In the genomic region with DNA sequence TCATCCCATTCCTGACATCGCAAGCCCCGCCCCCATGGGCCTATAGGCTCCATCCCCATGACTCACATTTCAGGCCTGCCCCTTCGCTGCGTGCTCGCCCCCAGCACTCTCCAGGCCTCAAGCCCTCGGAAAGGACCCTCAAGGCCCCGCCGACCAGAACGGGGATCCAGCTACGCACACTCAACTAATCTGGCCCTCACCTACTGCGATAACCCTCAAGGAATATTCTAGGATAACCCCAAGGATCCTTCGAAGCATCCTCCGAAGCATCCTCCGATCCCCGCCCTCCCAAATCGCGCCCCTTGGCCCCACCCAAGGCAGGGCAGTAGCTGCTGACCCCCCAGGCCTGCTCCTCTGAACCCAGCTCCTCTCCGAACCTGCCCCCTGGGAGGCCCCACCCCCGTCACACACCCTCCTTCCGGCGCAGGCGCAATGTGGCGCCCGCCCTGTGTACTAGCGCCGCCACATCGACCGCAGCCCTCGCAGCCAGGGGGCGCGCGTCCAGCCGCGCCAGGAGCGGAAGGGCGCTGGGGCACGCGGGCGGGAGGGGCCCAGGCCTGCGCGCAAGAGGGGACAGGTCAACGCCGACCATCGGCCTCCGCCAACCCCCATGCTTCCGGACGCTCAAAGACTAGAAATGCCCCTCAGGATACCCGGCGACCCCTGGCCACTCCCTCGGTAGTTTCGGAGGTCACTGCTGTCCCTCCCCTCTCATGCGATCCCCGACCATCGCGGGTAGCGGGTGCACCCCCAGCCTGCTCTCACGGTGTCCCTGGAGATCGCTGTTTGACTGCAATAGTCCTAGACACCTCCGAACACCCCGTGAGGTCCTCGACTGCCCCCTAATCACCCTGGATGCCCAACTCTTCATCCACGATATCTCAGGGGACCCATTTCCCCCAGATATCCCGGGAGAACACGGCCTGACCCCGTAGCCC, we compare ENCODE assay signal across 6 cellular contexts. TPM values are rescaled to one million over a fixed set of nuclear protein-coding genes. Genes with fewer than 3 reads are reported as not detected.
DNase-seq lines count a peak whose midpoint lies in the region; ATAC-seq and TF ChIP-seq lines count a peak whose summit lies in the region.

No MANE protein-coding gene starts in this region.

- peaks cover 6% of the 10 kb centered on the region for H3K79me1 ChIP-seq in trophoblast cell (ENCODE audit: low read length)

- no peaks in the 10 kb centered on the region for H3K9me3 ChIP-seq in trophoblast cell (ENCODE audit: insufficient read depth, low read depth, low read length)

- no peak overlapping the region for H2BK12ac ChIP-seq in trophoblast cell (ENCODE audit: low read length)

- H4K8ac ChIP-seq in trophoblast cell (ENCODE audit: low read depth, low read length) = peak overlapping the region; percentile 86

- H3K4me3 ChIP-seq in NB4 (ENCODE audit: low read depth, low read length) = peak overlapping the region; percentile 42
- H3K4me3 ChIP-seq in trophoblast cell (ENCODE audit: low read depth, low read length) = peak overlapping the region; percentile 59

- no peaks in the 10 kb centered on the region for H3K27me3 ChIP-seq in trophoblast cell (ENCODE audit: insufficient read depth, low read length)

- H3K4ac ChIP-seq in trophoblast cell (ENCODE audit: low read depth, low read length) = peak overlapping the region; percentile 75

- peak; percentile 36 for TF ChIP-seq CTCF in NB4 (IDR thresholded peaks at IDR 0.05; ENCODE audit: low read depth, low read length)

- TF ChIP-seq POLR2A in NB4 (IDR thresholded peaks at IDR 0.05; ENCODE audit: extremely low read depth, insufficient read length) = peak; percentile 34

- ATAC-seq in GM21381 (IDR thresholded peaks at IDR 0.05; ENCODE audit: unreplicated experiment) = peak; percentile 90

- no CpG with 5 or more reads among the region's 65 CpGs for WGBS in trophoblast cell (ENCODE audit: extremely low coverage, insufficient coverage, insufficient read length)

- peak overlapping the region; percentile 63 for H2BK120ac ChIP-seq in trophoblast cell (ENCODE audit: insufficient read depth, low read length, poor library complexity)

- peak overlapping the region; percentile 93 for H4K12ac ChIP-seq in trophoblast cell (ENCODE audit: low read depth, low read length)

- peak overlapping the region; percentile 63 for H2AFZ ChIP-seq in trophoblast cell (ENCODE audit: insufficient read depth, low read length, poor library complexity)

- H3K4me2 ChIP-seq in trophoblast cell (ENCODE audit: low read length) = peak overlapping the region; percentile 76

- no peak overlapping the region for H3K23ac ChIP-seq in trophoblast cell (ENCODE audit: low read length)

- peak overlapping the region; percentile 78 for H3K27ac ChIP-seq in trophoblast cell (ENCODE audit: low read depth, low read length)

- DNase-seq in AG08396 (ENCODE audit: low spot score) = peak; percentile 91
- peak; percentile 82 for DNase-seq in NB4 (ENCODE audit: low read depth)
- peak; percentile 50 to 75 (median 70) for DNase-seq in activated CD4-positive, CD25-positive, alpha-beta regulatory T cell (lab: John Stamatoyannopoulos, UW)
- DNase-seq in epidermal melanocyte (ENCODE audit: insufficient read length, low spot score) = peak; percentile 76
- DNase-seq in trophoblast cell = peak; percentile 64 to 84

- no peak overlapping the region for H2AK5ac ChIP-seq in trophoblast cell (ENCODE audit: low read length)

- H3K36me3 ChIP-seq in trophoblast cell (ENCODE audit: control insufficient read depth in 1 of 2, insufficient read depth in 2 of 2, low read length in 2 of 2) = no peaks in the 10 kb centered on the region

- H3K14ac ChIP-seq in trophoblast cell (ENCODE audit: low read length) = peak overlapping the region; percentile 95

- no peak overlapping the region for H2BK5ac ChIP-seq in trophoblast cell (ENCODE audit: low read depth, low read length, poor library complexity)

- peaks cover 2% of the 10 kb centered on the region for H3K79me2 ChIP-seq in trophoblast cell (ENCODE audit: control insufficient read depth, insufficient read depth, low read length, poor library complexity)

- H4K91ac ChIP-seq in trophoblast cell (ENCODE audit: low read depth, low read length) = peak overlapping the region; percentile 92

- peak overlapping the region; percentile 90 for H3K18ac ChIP-seq in trophoblast cell (ENCODE audit: low read length)

- H3K9ac ChIP-seq in trophoblast cell (ENCODE audit: low read length) = peak overlapping the region; percentile 83

- H3K4me1 ChIP-seq in trophoblast cell (ENCODE audit: control insufficient read depth in 1 of 2, insufficient read depth in 2 of 2, low read length in 2 of 2) = no peaks in the 10 kb centered on the region

RNA-seq across cellular contexts. Expression of gene MAGIX, which starts 6.4 kb away (rescaled TPM):
- polyA plus RNA-seq in trophoblast cell (2013) = 3.2 and 3.6 TPM in 2 replicates

RNA-seq across cellular contexts. Expression of gene PLP2, which starts 15.5 kb away (rescaled TPM):
- 35.9 and 37.5 TPM in 2 replicates for polyA plus RNA-seq in trophoblast cell (2013)

RNA-seq across cellular contexts. Expression of gene PRICKLE3, which starts 30.0 kb away (rescaled TPM):
- 12.6 TPM in 2 replicates for polyA plus RNA-seq in trophoblast cell (2013)

RNA-seq across cellular contexts. Expression of gene GPKOW, which starts 32.6 kb away (rescaled TPM):
- 17.4 and 17.7 TPM in 2 replicates for polyA plus RNA-seq in trophoblast cell (2013)

RNA-seq across cellular contexts. Expression of gene SYP, which starts 43.8 kb away (rescaled TPM):
- 0.14 and 0.16 TPM in 2 replicates for polyA plus RNA-seq in trophoblast cell (2013)

Comparison
In these comparisons a context has a peak if more than half of its experiments do, and no peak if none do; other contexts are left out.
1. Peak in every context shown above with its lines: DNase-seq, ATAC-seq, H3K4me3 ChIP-seq and H3K27ac ChIP-seq.